Comparison of ENCODE assay signal across 1 cellular context in the genomic region with DNA sequence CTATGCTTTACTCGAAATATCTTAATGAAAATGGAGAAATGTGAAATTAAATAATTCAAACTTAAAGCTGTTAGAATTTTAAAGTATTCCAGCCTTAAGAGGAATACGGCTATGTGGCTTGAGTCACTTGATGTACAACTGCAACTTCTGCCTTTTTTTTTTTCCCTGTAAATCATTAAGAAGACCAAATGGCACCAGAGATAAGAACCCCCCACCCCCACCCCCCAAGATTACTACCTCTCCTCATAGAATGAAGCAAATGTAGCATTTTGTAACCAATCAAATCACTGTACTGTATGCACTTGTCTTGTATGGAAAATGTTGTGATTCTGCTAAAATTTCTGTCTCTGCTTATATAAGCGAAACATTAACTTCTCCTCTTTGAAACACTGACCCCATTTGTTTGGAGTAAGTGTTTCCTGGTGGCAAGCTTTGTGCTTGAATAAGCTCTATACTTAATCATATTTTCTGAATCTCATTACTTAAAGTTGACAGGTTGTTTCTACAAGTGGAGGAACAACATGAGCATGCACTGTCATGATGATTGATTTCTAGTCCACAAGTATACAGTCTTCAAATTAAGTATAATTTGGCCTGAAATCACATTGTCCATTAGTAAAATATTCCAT.
TF ChIP-seq lines count a peak whose summit lies in the region.

No MANE protein-coding gene starts in this region.

TF ChIP-seq in K562, 482 proteins besides CTCF, POLR2A, EP300 and RAD21 (continued from another document and continues in another):
- TF ChIP-seq, protein P1, sequence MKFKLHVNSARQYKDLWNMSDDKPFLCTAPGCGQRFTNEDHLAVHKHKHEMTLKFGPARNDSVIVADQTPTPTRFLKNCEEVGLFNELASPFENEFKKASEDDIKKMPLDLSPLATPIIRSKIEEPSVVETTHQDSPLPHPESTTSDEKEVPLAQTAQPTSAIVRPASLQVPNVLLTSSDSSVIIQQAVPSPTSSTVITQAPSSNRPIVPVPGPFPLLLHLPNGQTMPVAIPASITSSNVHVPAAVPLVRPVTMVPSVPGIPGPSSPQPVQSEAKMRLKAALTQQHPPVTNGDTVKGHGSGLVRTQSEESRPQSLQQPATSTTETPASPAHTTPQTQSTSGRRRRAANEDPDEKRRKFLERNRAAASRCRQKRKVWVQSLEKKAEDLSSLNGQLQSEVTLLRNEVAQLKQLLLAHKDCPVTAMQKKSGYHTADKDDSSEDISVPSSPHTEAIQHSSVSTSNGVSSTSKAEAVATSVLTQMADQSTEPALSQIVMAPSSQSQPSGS (CRISPR knock-in tag; IDR thresholded peaks at IDR 0.05) = no peak
- TF ChIP-seq, protein P2, sequence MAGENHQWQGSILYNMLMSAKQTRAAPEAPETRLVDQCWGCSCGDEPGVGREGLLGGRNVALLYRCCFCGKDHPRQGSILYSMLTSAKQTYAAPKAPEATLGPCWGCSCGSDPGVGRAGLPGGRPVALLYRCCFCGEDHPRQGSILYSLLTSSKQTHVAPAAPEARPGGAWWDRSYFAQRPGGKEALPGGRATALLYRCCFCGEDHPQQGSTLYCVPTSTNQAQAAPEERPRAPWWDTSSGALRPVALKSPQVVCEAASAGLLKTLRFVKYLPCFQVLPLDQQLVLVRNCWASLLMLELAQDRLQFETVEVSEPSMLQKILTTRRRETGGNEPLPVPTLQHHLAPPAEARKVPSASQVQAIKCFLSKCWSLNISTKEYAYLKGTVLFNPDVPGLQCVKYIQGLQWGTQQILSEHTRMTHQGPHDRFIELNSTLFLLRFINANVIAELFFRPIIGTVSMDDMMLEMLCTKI (IDR thresholded peaks at IDR 0.05; ENCODE audit: partially characterized antibody) = no peak
- TF ChIP-seq SNIP1 (IDR thresholded peaks at IDR 0.05; ENCODE audit: low read depth) (no peak), MTA2 (IDR thresholded peaks at IDR 0.05; ENCODE audit: low read depth) (peak; percentile 66), ZNF165 (CRISPR knock-in tag; IDR thresholded peaks at IDR 0.05; ENCODE audit: borderline replicate concordance) (no peak), FOXM1 (IDR thresholded peaks at IDR 0.05; ENCODE audit: low read depth) (peak; percentile 68), FOXM1 (CRISPR knock-in tag; IDR thresholded peaks at IDR 0.05; ENCODE audit: low read depth) (no peak), LEF1 (IDR thresholded peaks at IDR 0.05) (peak; percentile 72), ARID2 (IDR thresholded peaks at IDR 0.05) (no peak), ZC3H8 (IDR thresholded peaks at IDR 0.05) (no peak), PURB (CRISPR knock-in tag; IDR thresholded peaks at IDR 0.05; ENCODE audit: low read depth) (no peak), TEAD2 (tag; IDR thresholded peaks at IDR 0.05) (no peak), CSDE1 (IDR thresholded peaks at IDR 0.05) (no peak), ZNF12 (CRISPR knock-in tag; IDR thresholded peaks at IDR 0.05) (no peak), ZNF23 (CRISPR knock-in tag; IDR thresholded peaks at IDR 0.05) (no peak), TCF7L2 (IDR thresholded peaks at IDR 0.05; ENCODE audit: low read depth, low read length) (no peak), JUN (IDR thresholded peaks at IDR 0.05; ENCODE audit: borderline replicate concordance, low read depth, low read length) (no peak), JUN (CRISPR knock-in tag; IDR thresholded peaks at IDR 0.05; ENCODE audit: borderline replicate concordance) (no peak), BRCA1 (IDR thresholded peaks at IDR 0.05) (no peak), BRCA1 (CRISPR knock-in tag; IDR thresholded peaks at IDR 0.05) (no peak), ZNF77 (CRISPR knock-in tag; IDR thresholded peaks at IDR 0.05) (no peak), THRAP3 (IDR thresholded peaks at IDR 0.05; ENCODE audit: borderline replicate concordance) (no peak), NR2C1 (IDR thresholded peaks at IDR 0.05) (no peak), NR2C1 (tag; IDR thresholded peaks at IDR 0.05) (no peak), NEUROD1 (IDR thresholded peaks at IDR 0.05; ENCODE audit: borderline replicate concordance, low read depth, low read length, partially characterized antibody) (no peak), MIER1 (IDR thresholded peaks at IDR 0.05; ENCODE audit: low read depth) (no peak), MXI1 (IDR thresholded peaks at IDR 0.05; ENCODE audit: low read depth, low read length) (no peak), PTRF (tag; IDR thresholded peaks at IDR 0.05) (no peak), KLF13 (tag; IDR thresholded peaks at IDR 0.05; ENCODE audit: borderline replicate concordance, low read depth) (no peak), ZBTB8A (IDR thresholded peaks at IDR 0.05; ENCODE audit: partially characterized antibody) (no peak), ZNF24 (IDR thresholded peaks at IDR 0.05) (no peak), ZNF431 (CRISPR knock-in tag; IDR thresholded peaks at IDR 0.05) (no peak), RUNX1 (IDR thresholded peaks at IDR 0.05; ENCODE audit: low read depth) (no peak), NCOR1 (IDR thresholded peaks at IDR 0.05) (peak; percentile 60; the same call in 1 of the 2 replicates), ZNF584 (CRISPR knock-in tag; IDR thresholded peaks at IDR 0.05; ENCODE audit: low read depth) (0 out of 2 replicates have a peak, but pooled peaks have one; percentile 25)
- TF ChIP-seq, protein P3, sequence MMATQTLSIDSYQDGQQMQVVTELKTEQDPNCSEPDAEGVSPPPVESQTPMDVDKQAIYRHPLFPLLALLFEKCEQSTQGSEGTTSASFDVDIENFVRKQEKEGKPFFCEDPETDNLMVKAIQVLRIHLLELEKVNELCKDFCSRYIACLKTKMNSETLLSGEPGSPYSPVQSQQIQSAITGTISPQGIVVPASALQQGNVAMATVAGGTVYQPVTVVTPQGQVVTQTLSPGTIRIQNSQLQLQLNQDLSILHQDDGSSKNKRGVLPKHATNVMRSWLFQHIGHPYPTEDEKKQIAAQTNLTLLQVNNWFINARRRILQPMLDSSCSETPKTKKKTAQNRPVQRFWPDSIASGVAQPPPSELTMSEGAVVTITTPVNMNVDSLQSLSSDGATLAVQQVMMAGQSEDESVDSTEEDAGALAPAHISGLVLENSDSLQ (IDR thresholded peaks at IDR 0.05) = peak; percentile 89
- TF ChIP-seq, protein P4, sequence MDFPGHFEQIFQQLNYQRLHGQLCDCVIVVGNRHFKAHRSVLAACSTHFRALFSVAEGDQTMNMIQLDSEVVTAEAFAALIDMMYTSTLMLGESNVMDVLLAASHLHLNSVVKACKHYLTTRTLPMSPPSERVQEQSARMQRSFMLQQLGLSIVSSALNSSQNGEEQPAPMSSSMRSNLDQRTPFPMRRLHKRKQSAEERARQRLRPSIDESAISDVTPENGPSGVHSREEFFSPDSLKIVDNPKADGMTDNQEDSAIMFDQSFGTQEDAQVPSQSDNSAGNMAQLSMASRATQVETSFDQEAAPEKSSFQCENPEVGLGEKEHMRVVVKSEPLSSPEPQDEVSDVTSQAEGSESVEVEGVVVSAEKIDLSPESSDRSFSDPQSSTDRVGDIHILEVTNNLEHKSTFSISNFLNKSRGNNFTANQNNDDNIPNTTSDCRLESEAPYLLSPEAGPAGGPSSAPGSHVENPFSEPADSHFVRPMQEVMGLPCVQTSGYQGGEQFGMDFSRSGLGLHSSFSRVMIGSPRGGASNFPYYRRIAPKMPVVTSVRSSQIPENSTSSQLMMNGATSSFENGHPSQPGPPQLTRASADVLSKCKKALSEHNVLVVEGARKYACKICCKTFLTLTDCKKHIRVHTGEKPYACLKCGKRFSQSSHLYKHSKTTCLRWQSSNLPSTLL (IDR thresholded peaks at IDR 0.05) = no peak
- TF ChIP-seq, protein P5, sequence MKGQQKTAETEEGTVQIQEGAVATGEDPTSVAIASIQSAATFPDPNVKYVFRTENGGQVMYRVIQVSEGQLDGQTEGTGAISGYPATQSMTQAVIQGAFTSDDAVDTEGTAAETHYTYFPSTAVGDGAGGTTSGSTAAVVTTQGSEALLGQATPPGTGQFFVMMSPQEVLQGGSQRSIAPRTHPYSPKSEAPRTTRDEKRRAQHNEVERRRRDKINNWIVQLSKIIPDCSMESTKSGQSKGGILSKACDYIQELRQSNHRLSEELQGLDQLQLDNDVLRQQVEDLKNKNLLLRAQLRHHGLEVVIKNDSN (CRISPR knock-in tag; IDR thresholded peaks at IDR 0.05) = no peak
- TF ChIP-seq, protein P6, sequence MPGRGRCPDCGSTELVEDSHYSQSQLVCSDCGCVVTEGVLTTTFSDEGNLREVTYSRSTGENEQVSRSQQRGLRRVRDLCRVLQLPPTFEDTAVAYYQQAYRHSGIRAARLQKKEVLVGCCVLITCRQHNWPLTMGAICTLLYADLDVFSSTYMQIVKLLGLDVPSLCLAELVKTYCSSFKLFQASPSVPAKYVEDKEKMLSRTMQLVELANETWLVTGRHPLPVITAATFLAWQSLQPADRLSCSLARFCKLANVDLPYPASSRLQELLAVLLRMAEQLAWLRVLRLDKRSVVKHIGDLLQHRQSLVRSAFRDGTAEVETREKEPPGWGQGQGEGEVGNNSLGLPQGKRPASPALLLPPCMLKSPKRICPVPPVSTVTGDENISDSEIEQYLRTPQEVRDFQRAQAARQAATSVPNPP (IDR thresholded peaks at IDR 0.05; ENCODE audit: borderline replicate concordance, insufficient read depth, insufficient read length) = no peak
- TF ChIP-seq, protein P7, sequence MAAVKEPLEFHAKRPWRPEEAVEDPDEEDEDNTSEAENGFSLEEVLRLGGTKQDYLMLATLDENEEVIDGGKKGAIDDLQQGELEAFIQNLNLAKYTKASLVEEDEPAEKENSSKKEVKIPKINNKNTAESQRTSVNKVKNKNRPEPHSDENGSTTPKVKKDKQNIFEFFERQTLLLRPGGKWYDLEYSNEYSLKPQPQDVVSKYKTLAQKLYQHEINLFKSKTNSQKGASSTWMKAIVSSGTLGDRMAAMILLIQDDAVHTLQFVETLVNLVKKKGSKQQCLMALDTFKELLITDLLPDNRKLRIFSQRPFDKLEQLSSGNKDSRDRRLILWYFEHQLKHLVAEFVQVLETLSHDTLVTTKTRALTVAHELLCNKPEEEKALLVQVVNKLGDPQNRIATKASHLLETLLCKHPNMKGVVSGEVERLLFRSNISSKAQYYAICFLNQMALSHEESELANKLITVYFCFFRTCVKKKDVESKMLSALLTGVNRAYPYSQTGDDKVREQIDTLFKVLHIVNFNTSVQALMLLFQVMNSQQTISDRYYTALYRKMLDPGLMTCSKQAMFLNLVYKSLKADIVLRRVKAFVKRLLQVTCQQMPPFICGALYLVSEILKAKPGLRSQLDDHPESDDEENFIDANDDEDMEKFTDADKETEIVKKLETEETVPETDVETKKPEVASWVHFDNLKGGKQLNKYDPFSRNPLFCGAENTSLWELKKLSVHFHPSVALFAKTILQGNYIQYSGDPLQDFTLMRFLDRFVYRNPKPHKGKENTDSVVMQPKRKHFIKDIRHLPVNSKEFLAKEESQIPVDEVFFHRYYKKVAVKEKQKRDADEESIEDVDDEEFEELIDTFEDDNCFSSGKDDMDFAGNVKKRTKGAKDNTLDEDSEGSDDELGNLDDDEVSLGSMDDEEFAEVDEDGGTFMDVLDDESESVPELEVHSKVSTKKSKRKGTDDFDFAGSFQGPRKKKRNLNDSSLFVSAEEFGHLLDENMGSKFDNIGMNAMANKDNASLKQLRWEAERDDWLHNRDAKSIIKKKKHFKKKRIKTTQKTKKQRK (IDR thresholded peaks at IDR 0.05; ENCODE audit: borderline replicate concordance, low read depth, low read length) = no peak
- TF ChIP-seq, protein P8, sequence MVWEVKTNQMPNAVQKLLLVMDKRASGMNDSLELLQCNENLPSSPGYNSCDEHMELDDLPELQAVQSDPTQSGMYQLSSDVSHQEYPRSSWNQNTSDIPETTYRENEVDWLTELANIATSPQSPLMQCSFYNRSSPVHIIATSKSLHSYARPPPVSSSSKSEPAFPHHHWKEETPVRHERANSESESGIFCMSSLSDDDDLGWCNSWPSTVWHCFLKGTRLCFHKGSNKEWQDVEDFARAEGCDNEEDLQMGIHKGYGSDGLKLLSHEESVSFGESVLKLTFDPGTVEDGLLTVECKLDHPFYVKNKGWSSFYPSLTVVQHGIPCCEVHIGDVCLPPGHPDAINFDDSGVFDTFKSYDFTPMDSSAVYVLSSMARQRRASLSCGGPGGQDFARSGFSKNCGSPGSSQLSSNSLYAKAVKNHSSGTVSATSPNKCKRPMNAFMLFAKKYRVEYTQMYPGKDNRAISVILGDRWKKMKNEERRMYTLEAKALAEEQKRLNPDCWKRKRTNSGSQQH (CRISPR knock-in tag; IDR thresholded peaks at IDR 0.05) = no peak
- TF ChIP-seq, protein P9, sequence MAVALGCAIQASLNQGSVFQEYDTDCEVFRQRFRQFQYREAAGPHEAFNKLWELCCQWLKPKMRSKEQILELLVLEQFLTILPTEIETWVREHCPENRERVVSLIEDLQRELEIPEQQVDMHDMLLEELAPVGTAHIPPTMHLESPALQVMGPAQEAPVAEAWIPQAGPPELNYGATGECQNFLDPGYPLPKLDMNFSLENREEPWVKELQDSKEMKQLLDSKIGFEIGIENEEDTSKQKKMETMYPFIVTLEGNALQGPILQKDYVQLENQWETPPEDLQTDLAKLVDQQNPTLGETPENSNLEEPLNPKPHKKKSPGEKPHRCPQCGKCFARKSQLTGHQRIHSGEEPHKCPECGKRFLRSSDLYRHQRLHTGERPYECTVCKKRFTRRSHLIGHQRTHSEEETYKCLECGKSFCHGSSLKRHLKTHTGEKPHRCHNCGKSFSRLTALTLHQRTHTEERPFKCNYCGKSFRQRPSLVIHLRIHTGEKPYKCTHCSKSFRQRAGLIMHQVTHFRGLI (CRISPR knock-in tag; IDR thresholded peaks at IDR 0.05) = no peak
- TF ChIP-seq, protein P10, sequence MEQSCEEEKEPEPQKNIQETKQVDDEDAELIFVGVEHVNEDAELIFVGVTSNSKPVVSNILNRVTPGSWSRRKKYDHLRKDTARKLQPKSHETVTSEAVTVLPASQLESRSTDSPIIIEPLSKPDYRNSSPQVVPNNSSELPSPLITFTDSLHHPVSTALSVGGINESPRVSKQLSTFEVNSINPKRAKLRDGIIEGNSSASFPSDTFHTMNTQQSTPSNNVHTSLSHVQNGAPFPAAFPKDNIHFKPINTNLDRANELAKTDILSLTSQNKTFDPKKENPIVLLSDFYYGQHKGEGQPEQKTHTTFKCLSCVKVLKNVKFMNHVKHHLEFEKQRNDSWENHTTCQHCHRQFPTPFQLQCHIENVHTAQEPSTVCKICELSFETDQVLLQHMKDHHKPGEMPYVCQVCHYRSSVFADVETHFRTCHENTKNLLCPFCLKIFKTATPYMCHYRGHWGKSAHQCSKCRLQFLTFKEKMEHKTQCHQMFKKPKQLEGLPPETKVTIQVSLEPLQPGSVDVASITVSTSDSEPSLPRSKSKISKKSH (CRISPR knock-in tag; IDR thresholded peaks at IDR 0.05) = no peak
- TF ChIP-seq, protein P11, sequence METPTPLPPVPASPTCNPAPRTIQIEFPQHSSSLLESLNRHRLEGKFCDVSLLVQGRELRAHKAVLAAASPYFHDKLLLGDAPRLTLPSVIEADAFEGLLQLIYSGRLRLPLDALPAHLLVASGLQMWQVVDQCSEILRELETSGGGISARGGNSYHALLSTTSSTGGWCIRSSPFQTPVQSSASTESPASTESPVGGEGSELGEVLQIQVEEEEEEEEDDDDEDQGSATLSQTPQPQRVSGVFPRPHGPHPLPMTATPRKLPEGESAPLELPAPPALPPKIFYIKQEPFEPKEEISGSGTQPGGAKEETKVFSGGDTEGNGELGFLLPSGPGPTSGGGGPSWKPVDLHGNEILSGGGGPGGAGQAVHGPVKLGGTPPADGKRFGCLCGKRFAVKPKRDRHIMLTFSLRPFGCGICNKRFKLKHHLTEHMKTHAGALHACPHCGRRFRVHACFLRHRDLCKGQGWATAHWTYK (CRISPR knock-in tag; IDR thresholded peaks at IDR 0.05) = no peak
- TF ChIP-seq, protein P12, sequence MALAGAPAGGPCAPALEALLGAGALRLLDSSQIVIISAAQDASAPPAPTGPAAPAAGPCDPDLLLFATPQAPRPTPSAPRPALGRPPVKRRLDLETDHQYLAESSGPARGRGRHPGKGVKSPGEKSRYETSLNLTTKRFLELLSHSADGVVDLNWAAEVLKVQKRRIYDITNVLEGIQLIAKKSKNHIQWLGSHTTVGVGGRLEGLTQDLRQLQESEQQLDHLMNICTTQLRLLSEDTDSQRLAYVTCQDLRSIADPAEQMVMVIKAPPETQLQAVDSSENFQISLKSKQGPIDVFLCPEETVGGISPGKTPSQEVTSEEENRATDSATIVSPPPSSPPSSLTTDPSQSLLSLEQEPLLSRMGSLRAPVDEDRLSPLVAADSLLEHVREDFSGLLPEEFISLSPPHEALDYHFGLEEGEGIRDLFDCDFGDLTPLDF (CRISPR knock-in tag; IDR thresholded peaks at IDR 0.05) = no peak
